In the genomic region with DNA sequence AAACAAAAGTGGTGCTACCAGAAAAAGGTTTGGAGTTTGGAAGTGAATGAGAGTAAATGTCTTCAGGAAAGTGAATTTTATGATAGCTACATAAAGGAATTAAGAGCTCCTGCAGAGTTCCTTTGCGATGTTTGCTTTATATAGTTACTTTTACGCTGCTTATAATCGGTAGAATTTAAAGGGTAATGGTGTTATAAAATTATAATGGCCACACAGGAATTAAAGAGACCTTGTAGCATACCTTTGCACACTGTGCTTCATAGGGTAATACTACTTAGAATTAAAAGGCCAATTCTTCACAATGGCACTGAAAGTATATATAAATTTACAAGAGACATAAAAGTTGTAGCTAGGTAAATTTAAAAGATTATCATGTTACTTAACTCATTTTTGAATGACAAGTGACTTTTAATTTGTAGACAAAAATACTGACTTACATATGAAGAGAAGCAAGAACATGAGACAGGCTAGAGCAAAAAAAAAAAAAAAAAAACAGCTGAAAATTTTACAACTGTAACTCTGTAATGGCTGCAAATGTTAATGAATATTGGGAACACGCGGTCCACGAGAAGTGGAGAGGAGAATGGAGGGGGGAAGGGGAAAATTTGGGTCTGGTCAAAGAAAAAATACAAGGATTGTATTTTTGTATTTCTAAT, we compare ENCODE assay signal across 33 cellular contexts.
"Had no signal": no experiment of that assay in that cellular context is flagged by ENCODE, and none has a peak within 500 bp of the region (broad histone marks: within the 10 kb centered on the region; RNA-seq: fewer than 3 reads in every experiment).

No MANE protein-coding gene starts in this region.

- H3K4me3 ChIP-seq: adrenal gland, body of pancreas, breast epithelium had no signal

- H3K9me3 Mint-ChIP-seq: activated B cell treated with CpG ODN at 0.5 μM for 24 hours; activated CD4-positive, alpha-beta memory T cell treated with anti-CD3 and anti-CD28 coated beads for 36 hours; activated CD4-positive, alpha-beta T cell treated with anti-CD3 and anti-CD28 coated beads, Interleukin-2, amount 10 ng/mL, durations not matched to agents 24 days and 14 days; activated CD8-positive, alpha-beta T cell treated with anti-CD3 and anti-CD28 coated beads for 36 hours; activated naive CD4-positive, alpha-beta T cell treated with anti-CD3 and anti-CD28 coated beads for 36 hours; activated naive CD4-positive, alpha-beta T cell treated with anti-CD3 and anti-CD28 coated beads, Interleukin-2, amount 50 U/mL, for 72 hours; activated naive CD8-positive, alpha-beta T cell treated with anti-CD3 and anti-CD28 coated beads for 36 hours; activated T-cell treated with anti-CD3 and anti-CD28 coated beads, Interleukin-2, amount 50 U/mL, for 4 hours; activated T-cell treated with anti-CD3 and anti-CD28 coated beads, Interleukin-2, amount 50 U/mL, for 72 hours; activated T-helper 1 cell treated with anti-CD3 and anti-CD28 coated beads, Interleukin-12 subunit alpha, Interleukin-12 subunit beta, Interleukin-2, Interleukin-4 antibody, amounts not matched to agents 30 ng/mL and 10 ng/mL and 1 ng/mL, durations not matched to agents 14 hours and 24 hours and 36 hours; activated T-helper 17 cell treated with anti-CD3 and anti-CD28 coated beads, Interleukin-2, amount 50 U/mL, for 72 hours; T-helper 1 cell treated with Interleukin-12 subunit alpha and Interleukin-12 subunit beta and Interleukin-4 antibody, amounts not matched to agents 30 μg/mL and 1 μg/mL, for 36 hours; T-helper 2 cell treated with Interferon-gamma antibody and Interleukin-4, amounts not matched to agents 5 μg/mL and 100 μg/mL, for 36 hours had no signal

- H3K36me3 ChIP-seq: adrenal gland, breast epithelium had no signal

- H3K27me3 Mint-ChIP-seq: activated naive CD8-positive, alpha-beta T cell treated with anti-CD3 and anti-CD28 coated beads for 36 hours had no signal

- H3K27me3 ChIP-seq: adrenal gland, body of pancreas, brain microvascular endothelial cell, breast epithelium had no signal

- H3K4me3 Mint-ChIP-seq: activated B cell treated with CpG ODN at 0.5 μM for 24 hours; activated CD4-positive, alpha-beta memory T cell treated with anti-CD3 and anti-CD28 coated beads for 36 hours; activated CD4-positive, alpha-beta T cell treated with anti-CD3 and anti-CD28 coated beads, Interleukin-2, amount 10 ng/mL, durations not matched to agents 24 days and 14 days; activated CD8-positive, alpha-beta T cell treated with anti-CD3 and anti-CD28 coated beads for 36 hours; activated naive CD4-positive, alpha-beta T cell treated with anti-CD3 and anti-CD28 coated beads for 36 hours; activated naive CD8-positive, alpha-beta T cell treated with anti-CD3 and anti-CD28 coated beads for 36 hours; activated T-cell treated with anti-CD3 and anti-CD28 coated beads, Interleukin-2, amount 50 U/mL, for 4 hours; activated T-cell treated with anti-CD3 and anti-CD28 coated beads, Interleukin-2, amount 50 U/mL, for 72 hours; activated T-helper 1 cell treated with anti-CD3 and anti-CD28 coated beads, Interleukin-12 subunit alpha, Interleukin-12 subunit beta, Interleukin-2, Interleukin-4 antibody, amounts not matched to agents 30 ng/mL and 10 ng/mL and 1 ng/mL, durations not matched to agents 14 hours and 24 hours and 36 hours; activated T-helper 17 cell treated with anti-CD3 and anti-CD28 coated beads, Interleukin-2, amount 50 U/mL, for 72 hours; T-helper 1 cell treated with Interleukin-12 subunit alpha and Interleukin-12 subunit beta and Interleukin-4 antibody, amounts not matched to agents 30 μg/mL and 1 μg/mL, for 36 hours; T-helper 2 cell treated with Interferon-gamma antibody and Interleukin-4, amounts not matched to agents 5 μg/mL and 100 μg/mL, for 36 hours had no signal

- DNase-seq: activated B cell treated with CpG ODN at 0.5 μM for 24 hours; activated CD4-positive, alpha-beta memory T cell treated with anti-CD3 and anti-CD28 coated beads for 36 hours; activated CD4-positive, alpha-beta T cell treated with anti-CD3 and anti-CD28 coated beads for 4 hours; activated CD4-positive, alpha-beta T cell treated with anti-CD3 and anti-CD28 coated beads, Interleukin-2, amount 10 ng/mL, durations not matched to agents 24 days and 14 days; activated CD4-positive, CD25-positive, alpha-beta regulatory T cell treated with anti-CD3 and anti-CD28 coated beads, Interleukin-2, amount 50 U/mL, for 72 hours; activated CD8-positive, alpha-beta memory T cell treated with anti-CD3 and anti-CD28 coated beads, Interleukin-2, amount 50 U/mL, for 4 hours; activated CD8-positive, alpha-beta T cell treated with anti-CD3 and anti-CD28 coated beads for 36 hours; activated effector memory CD4-positive, alpha-beta T cell treated with anti-CD3 and anti-CD28 coated beads, Interleukin-2, amount 50 U/mL, for 16 hours; activated gamma-delta T cell treated with Interleukin-2 at 50 U/mL for 16 hours; activated naive CD4-positive, alpha-beta T cell; activated naive CD4-positive, alpha-beta T cell treated with anti-CD3 and anti-CD28 coated beads for 36 hours; activated naive CD4-positive, alpha-beta T cell treated with anti-CD3 and anti-CD28 coated beads, Interleukin-2, amount 50 U/mL, for 16 hours; activated naive CD8-positive, alpha-beta T cell treated with anti-CD3 and anti-CD28 coated beads for 36 hours; activated T-cell treated with anti-CD3 and anti-CD28 coated beads for 4 hours; activated T-cell treated with anti-CD3 and anti-CD28 coated beads, Interleukin-2, amount 50 U/mL, for 1 hour; activated T-cell treated with anti-CD3 and anti-CD28 coated beads, Interleukin-2, amount 50 U/mL, for 4 hours; activated T-cell treated with anti-CD3 and anti-CD28 coated beads, Interleukin-2, amount 50 U/mL, for 72 hours; adrenal gland; amniotic stem cell; aorta; body of pancreas; brain microvascular endothelial cell; central memory CD4-positive, alpha-beta T cell; T-helper 1 cell; T-helper 2 cell; T-helper 9 cell had no signal

- H3K27ac ChIP-seq: adrenal gland, body of pancreas, brain microvascular endothelial cell, breast epithelium, VCaP had no signal

- ATAC-seq: activated CD8-positive, alpha-beta T cell treated with anti-CD3 and anti-CD28 coated beads for 36 hours; activated naive CD4-positive, alpha-beta T cell treated with anti-CD3 and anti-CD28 coated beads, Interleukin-2, amount 50 U/mL, for 72 hours; activated T-cell treated with anti-CD3 and anti-CD28 coated beads, Interleukin-2, amount 50 U/mL, for 4 hours; activated T-cell treated with anti-CD3 and anti-CD28 coated beads, Interleukin-2, amount 50 U/mL, for 72 hours; activated T-helper 17 cell treated with anti-CD3 and anti-CD28 coated beads, Interleukin-2, amount 50 U/mL, for 72 hours; body of pancreas had no signal

- H3K4me1 Mint-ChIP-seq: activated T-helper 17 cell treated with anti-CD3 and anti-CD28 coated beads, Interleukin-2, amount 50 U/mL, for 72 hours had no signal

- H3K36me3 Mint-ChIP-seq: activated CD4-positive, alpha-beta memory T cell treated with anti-CD3 and anti-CD28 coated beads for 36 hours; activated naive CD4-positive, alpha-beta T cell treated with anti-CD3 and anti-CD28 coated beads, Interleukin-2, amount 50 U/mL, for 72 hours; activated naive CD8-positive, alpha-beta T cell treated with anti-CD3 and anti-CD28 coated beads for 36 hours had no signal

- H3K9me3 ChIP-seq: adrenal gland, body of pancreas, breast epithelium had no signal

- H3K27ac Mint-ChIP-seq: activated B cell treated with CpG ODN at 0.5 μM for 24 hours; activated CD4-positive, alpha-beta memory T cell treated with anti-CD3 and anti-CD28 coated beads for 36 hours; activated CD4-positive, alpha-beta T cell treated with anti-CD3 and anti-CD28 coated beads, Interleukin-2, amount 10 ng/mL, durations not matched to agents 24 days and 14 days; activated CD8-positive, alpha-beta T cell treated with anti-CD3 and anti-CD28 coated beads for 36 hours; activated naive CD4-positive, alpha-beta T cell treated with anti-CD3 and anti-CD28 coated beads for 36 hours; activated naive CD4-positive, alpha-beta T cell treated with anti-CD3 and anti-CD28 coated beads, Interleukin-2, amount 50 U/mL, for 72 hours; activated naive CD8-positive, alpha-beta T cell treated with anti-CD3 and anti-CD28 coated beads for 36 hours; activated T-cell treated with anti-CD3 and anti-CD28 coated beads, Interleukin-2, amount 50 U/mL, for 72 hours; activated T-helper 1 cell treated with anti-CD3 and anti-CD28 coated beads, Interleukin-12 subunit alpha, Interleukin-12 subunit beta, Interleukin-2, Interleukin-4 antibody, amounts not matched to agents 30 ng/mL and 10 ng/mL and 1 ng/mL, durations not matched to agents 14 hours and 24 hours and 36 hours; activated T-helper 17 cell treated with anti-CD3 and anti-CD28 coated beads, Interleukin-2, amount 50 U/mL, for 72 hours; T-helper 1 cell treated with Interleukin-12 subunit alpha and Interleukin-12 subunit beta and Interleukin-4 antibody, amounts not matched to agents 30 μg/mL and 1 μg/mL, for 36 hours; T-helper 2 cell treated with Interferon-gamma antibody and Interleukin-4, amounts not matched to agents 5 μg/mL and 100 μg/mL, for 36 hours had no signal

- H3K4me1 ChIP-seq: body of pancreas, breast epithelium had no signal
